Comparison of ENCODE assay signal across 7 cellular contexts in the genomic region with DNA sequence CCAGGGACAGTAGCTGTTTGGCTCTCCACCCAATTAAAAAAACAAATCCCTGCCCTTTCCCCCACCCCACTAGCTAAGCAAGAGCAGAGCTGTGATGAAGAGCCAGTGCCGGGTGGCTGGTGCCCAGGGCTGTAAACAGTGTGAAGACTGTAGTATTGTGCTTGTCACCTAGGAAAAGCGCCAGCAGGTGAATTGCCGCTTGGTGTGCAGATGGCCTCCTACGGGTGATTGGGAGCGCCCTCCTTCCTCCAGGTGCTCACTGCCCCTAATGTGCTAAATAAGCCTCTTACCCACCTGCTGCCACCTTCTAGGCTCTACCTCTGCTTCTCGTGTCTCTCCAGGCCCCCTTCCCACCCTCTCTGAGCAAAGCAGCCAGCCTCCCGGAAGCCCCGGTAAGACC. TPM values are rescaled to one million over a fixed set of nuclear protein-coding genes. Genes with fewer than 3 reads are reported as not detected.
DNase-seq lines count a peak whose midpoint lies in the region; ATAC-seq, FAIRE-seq and TF ChIP-seq lines count a peak whose summit lies in the region.

No MANE protein-coding gene starts in this region.

- H3K27ac ChIP-seq in HUES64 (ENCODE audit: low read depth, low read length), result peak overlapping the region; percentile 53
- H3K27ac ChIP-seq in fibroblast of lung (ENCODE audit: insufficient read depth, low read length), result no peak overlapping the region
- H3K27ac ChIP-seq in small intestine (ENCODE audit: low read depth in 1 of 2, low read length in 1 of 2), result peak overlapping the region in 1 of 2 donors; percentile 8

- H4K20me1 ChIP-seq in fibroblast of lung (ENCODE audit: control insufficient read depth, extremely low read depth, insufficient read depth, low read length), result no peaks in the 10 kb centered on the region

- peak overlapping the region; percentile 3 for H3K4me2 ChIP-seq in fibroblast of lung (ENCODE audit: extremely low read depth, insufficient read depth, low read length)

- H3K36me3 ChIP-seq in HUES64 (ENCODE audit: insufficient read depth, low read length), result peaks cover 69% of the 10 kb centered on the region
- peaks cover 23% of the 10 kb centered on the region for H3K36me3 ChIP-seq in fibroblast of lung (ENCODE audit: control insufficient read depth, insufficient read depth, low read length)
- H3K36me3 ChIP-seq in small intestine (ENCODE audit: control insufficient read depth in 2 of 2, insufficient read depth in 2 of 2, low read length in 2 of 2), result peaks cover 11 to 17% of the 10 kb centered on the region in 2 donors

- no peak for ATAC-seq in HG02610 (IDR thresholded peaks at IDR 0.05; ENCODE audit: unreplicated experiment)
- ATAC-seq in HG02885 (IDR thresholded peaks at IDR 0.05; ENCODE audit: poor library complexity, unreplicated experiment), result no peak

- H3K27me3 ChIP-seq in HUES64 (ENCODE audit: insufficient read depth, low read length), result no peaks in the 10 kb centered on the region
- H3K27me3 ChIP-seq in fibroblast of lung (ENCODE audit: control insufficient read depth, insufficient read depth, low read length), result no peaks in the 10 kb centered on the region
- H3K27me3 ChIP-seq in small intestine (ENCODE audit: control insufficient read depth in 2 of 2, insufficient read depth in 2 of 2, low read length in 2 of 2), result no peaks in the 10 kb centered on the region

- DNase-seq in NCI-H510A (lab: John Stamatoyannopoulos, UW), result peak; percentile 26
- DNase-seq in fibroblast of lung (ENCODE audit: low read depth in 2 of 2), result no peak
- peak; percentile 48 for DNase-seq in small intestine
- no peak for DNase-seq in amniotic stem cell (lab: John Stamatoyannopoulos, UW)

- H3K4me3 ChIP-seq in HUES64 (ENCODE audit: low read length) (no peak overlapping the region), fibroblast of lung (replicated peaks in 1 of 4; ENCODE audit: control extremely low read depth in 1 of 4, insufficient read depth in 1 of 4, low read depth in 3 of 4, low read length in 4 of 4) (no peak overlapping the region), small intestine (ENCODE audit: low read depth in 1 of 2, low read length in 2 of 2) (no peak overlapping the region)

- no peak overlapping the region for H2AFZ ChIP-seq in fibroblast of lung (ENCODE audit: low read length)

- peaks cover 44% of the 10 kb centered on the region for H3K4me1 ChIP-seq in HUES64 (ENCODE audit: insufficient read depth, low read length)
- H3K4me1 ChIP-seq in fibroblast of lung (ENCODE audit: control insufficient read depth, extremely low read depth, insufficient read depth, low read length), result peaks cover 8% of the 10 kb centered on the region
- H3K4me1 ChIP-seq in small intestine (ENCODE audit: control insufficient read depth in 2 of 2, insufficient read depth in 1 of 2, low read depth in 1 of 2, low read length in 1 of 2), result peaks cover 2 to 10% of the 10 kb centered on the region in 2 donors

- FAIRE-seq in small intestine (lab: Jason Lieb, UNC), result no peak

- peaks cover 27% of the 10 kb centered on the region for H3K79me2 ChIP-seq in fibroblast of lung (ENCODE audit: control insufficient read depth, insufficient read depth, low read length)

- TF ChIP-seq CTCF in fibroblast of lung (conservative IDR thresholded peaks at IDR 0.05 in 1 of 2, IDR thresholded peaks at IDR 0.05 in 1 of 2; ENCODE audit: low read depth in 1 of 2, low read length in 2 of 2), result no peak

- WGBS in HUES64, result 92% methylated on average over 8 of the region's 8 CpGs
- 27 to 66% (median 36%) methylated on average over 8 of the region's 8 CpGs for WGBS in small intestine, 3 donors

- H3K9ac ChIP-seq in HUES64 (ENCODE audit: low read depth, low read length) (no peak overlapping the region), fibroblast of lung (ENCODE audit: insufficient read depth, low read length) (no peak overlapping the region)

- H3K9me3 ChIP-seq in HUES64 (ENCODE audit: insufficient read depth, low read depth, low read length) (no peaks in the 10 kb centered on the region), fibroblast of lung (ENCODE audit: control insufficient read depth, insufficient read depth, low read depth, low read length) (no peaks in the 10 kb centered on the region), small intestine (ENCODE audit: control insufficient read depth, low read depth) (no peaks in the 10 kb centered on the region)

RNA-seq across cellular contexts. Expression of gene RAPSN, which starts 18.4 kb away (rescaled TPM):
- polyA plus RNA-seq in HUES64 (2013, experiment 1 of 2), result not detected
- polyA plus RNA-seq in HUES64 (2013, experiment 2 of 2), result not detected
- total RNA-seq in fibroblast of lung, result under 0.01 and 0.17 TPM in 2 replicates
- polyA plus RNA-seq in fibroblast of lung (not detected in 2 replicates), small intestine (under 1 TPM; 0.36 to 0.89 (median 0.81) TPM)
- polyA plus RNA-seq in fibroblast of lung (2012), result 0.07 TPM in 1 of 2 replicates, not detected in the other
- not detected in 2 replicates for polyA minus RNA-seq in fibroblast of lung (ENCODE audit: low replicate concordance)

RNA-seq across cellular contexts. Expression of gene PSMC3, which starts 41.1 kb away (rescaled TPM):
- 162 TPM for polyA plus RNA-seq in HUES64 (2013, experiment 1 of 2)
- 138 TPM for polyA plus RNA-seq in HUES64 (2013, experiment 2 of 2)
- 107 and 155 TPM in 2 replicates for total RNA-seq in fibroblast of lung
- polyA plus RNA-seq in fibroblast of lung, result 294 and 353 TPM in 2 replicates
- polyA plus RNA-seq in fibroblast of lung (2012), result 291 and 347 TPM in 2 replicates
- 87.6 and 137 TPM in 2 replicates for polyA minus RNA-seq in fibroblast of lung (ENCODE audit: low replicate concordance)
- polyA plus RNA-seq in small intestine, result 100 to 1,000 TPM; 103 to 156 (median 104) TPM

RNA-seq across cellular contexts. Expression of gene SLC39A13, which starts 59.0 kb away (rescaled TPM):
- polyA plus RNA-seq in HUES64 (2013, experiment 1 of 2), result 16.8 TPM
- 20.1 TPM for polyA plus RNA-seq in HUES64 (2013, experiment 2 of 2)
- 46.0 and 62.9 TPM in 2 replicates for total RNA-seq in fibroblast of lung
- polyA plus RNA-seq in fibroblast of lung (52.2 and 88.7 TPM in 2 replicates), small intestine (10 to 100 TPM in 1 of 3 donors, 1 to 10 TPM in 2; 7.8 to 30.9 (median 10.0) TPM)
- 84.9 and 110 TPM in 2 replicates for polyA plus RNA-seq in fibroblast of lung (2012)
- polyA minus RNA-seq in fibroblast of lung (ENCODE audit: low replicate concordance), result 59.6 and 124 TPM in 2 replicates

Comparison
In these comparisons a context has a peak if more than half of its experiments do, and no peak if none do; other contexts are left out.
1. DNase-seq: peak in NCI-H510A (single experiment) and small intestine (single experiment); none in fibroblast of lung (0 of 2) and amniotic stem cell (single experiment).